ENCODE assay signal across 18 cellular contexts in the genomic region with DNA sequence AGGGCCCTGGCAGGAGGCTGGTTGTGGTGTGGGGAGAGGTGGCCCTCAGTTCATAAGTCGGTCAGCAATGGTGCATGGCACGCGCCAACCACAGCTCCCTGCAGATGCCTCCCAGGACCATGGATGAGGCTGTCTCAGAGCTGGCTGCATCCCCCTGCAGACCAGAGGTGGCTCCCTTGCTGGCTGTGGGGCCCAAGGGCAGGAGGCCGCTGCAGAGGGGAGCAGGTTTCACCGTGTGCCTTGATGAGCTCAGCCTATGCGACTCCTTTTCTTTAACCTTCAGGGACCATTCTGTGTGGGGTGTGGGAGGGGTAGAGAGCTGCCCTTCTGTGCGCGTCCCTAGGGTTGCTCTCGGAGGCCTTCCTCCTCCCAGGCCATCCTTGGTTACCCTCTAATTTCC.
"Had no signal": no experiment of that assay in that cellular context is flagged by ENCODE, and none has a peak within 500 bp of the region (broad histone marks: within the 10 kb centered on the region; RNA-seq: fewer than 3 reads in every experiment).

No MANE protein-coding gene starts in this region.

- H3K4me1 Mint-ChIP-seq: naive thymus-derived CD4-positive, alpha-beta T cell had no signal

- H3K4me2 ChIP-seq: smooth muscle cell had no signal

- H3K36me3 ChIP-seq: heart left ventricle, neutrophil, right atrium auricular region, tibial nerve had no signal

- H3K36me3 Mint-ChIP-seq: naive thymus-derived CD4-positive, alpha-beta T cell had no signal

- DNase-seq: effector memory CD4-positive, alpha-beta T cell; heart left ventricle; hippocampal formation; kidney glomerular epithelial cell; mammary epithelial cell; naive thymus-derived CD4-positive, alpha-beta T cell; nephron progenitor cell; posterior cingulate gyrus; stimulated activated CD4-positive, alpha-beta T cell treated with anti-CD3 and anti-CD28 coated beads, Interleukin-2, amount 100 ng/mL, for 48 hours; testis had no signal

- H3K4me3 ChIP-seq: heart left ventricle, right atrium auricular region, smooth muscle cell, testis, tibial nerve had no signal

- H3K27ac Mint-ChIP-seq: naive thymus-derived CD4-positive, alpha-beta T cell; nephron progenitor cell; stimulated activated naive CD8-positive, alpha-beta T cell treated with anti-CD3 and anti-CD28 coated beads, Interleukin-15, Interleukin-2, amounts not matched to agents 100 ng/mL and 50 ng/mL, for 24 hours had no signal

- H3K4me3 Mint-ChIP-seq: naive thymus-derived CD4-positive, alpha-beta T cell; nephron progenitor cell; stimulated activated naive CD8-positive, alpha-beta T cell treated with anti-CD3 and anti-CD28 coated beads, Interleukin-15, Interleukin-2, amounts not matched to agents 100 ng/mL and 50 ng/mL, for 24 hours had no signal

- H3K27me3 ChIP-seq: neutrophil, right atrium auricular region, testis, tibial nerve had no signal

- H3K9me3 ChIP-seq: heart left ventricle, neutrophil, right atrium auricular region, testis, tibial nerve had no signal

- H3K27ac ChIP-seq: heart left ventricle, neutrophil, right atrium auricular region, tibial nerve had no signal

- H3K9me3 Mint-ChIP-seq: naive thymus-derived CD4-positive, alpha-beta T cell; nephron progenitor cell; stimulated activated naive CD8-positive, alpha-beta T cell treated with anti-CD3 and anti-CD28 coated beads, Interleukin-15, Interleukin-2, amounts not matched to agents 100 ng/mL and 50 ng/mL, for 24 hours had no signal

- ATAC-seq: esophagus mucosa had no signal

- H3K4me1 ChIP-seq: right atrium auricular region had no signal

- FAIRE-seq: endometrium, frontal cortex had no signal
